In the genomic region with DNA sequence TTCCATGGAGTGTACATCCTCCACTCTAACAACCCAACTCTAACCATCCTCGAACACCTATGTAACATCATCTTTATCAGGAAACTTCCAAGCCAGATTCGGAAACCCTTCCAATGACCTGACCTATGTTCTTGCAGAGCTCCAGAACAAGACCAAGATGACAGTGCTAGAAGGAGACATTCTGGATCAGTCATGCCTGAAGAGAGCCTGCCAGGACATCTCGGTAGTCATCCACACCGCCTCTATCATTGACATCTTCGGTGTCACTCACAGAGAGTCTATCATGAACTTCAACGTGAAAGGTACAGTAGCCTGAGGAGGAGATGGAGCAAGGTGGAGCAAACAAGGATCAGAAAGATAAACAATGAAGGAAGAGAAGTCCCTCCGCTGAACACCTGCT, we compare ENCODE assay signal across 9 cellular contexts. TPM values are rescaled to one million over a fixed set of nuclear protein-coding genes. Genes with fewer than 3 reads are reported as not detected.
"Had no signal": no experiment of that assay in that cellular context is flagged by ENCODE, and none has a peak within 500 bp of the region (broad histone marks: within the 10 kb centered on the region; RNA-seq: fewer than 3 reads in every experiment).

No MANE protein-coding gene starts in this region.

- ATAC-seq: HepG2 had no signal

- DNase-seq: IMR-90, KBM-7 had no signal

- H3K4me3 Mint-ChIP-seq: IgD-negative memory B cell had no signal

- H3K4me1 Mint-ChIP-seq: IgD-negative memory B cell had no signal

- H3K27ac Mint-ChIP-seq: IgD-negative memory B cell had no signal

- H3K9me3 Mint-ChIP-seq: IgD-negative memory B cell had no signal

- FAIRE-seq: HepG2, HTR-8/SVneo, K562 had no signal

- H3K4me3 ChIP-seq: K562 had no signal

- H3K27ac ChIP-seq: HL-60 had no signal

- H3K36me3 Mint-ChIP-seq: IgD-negative memory B cell had no signal

RNA-seq across cellular contexts. Expression of a gene that starts 36.1 kb away (rescaled TPM):
- total RNA-seq: HepG2, HT-29, HT1080, IMR-90, K562 had no signal
- polyA plus RNA-seq: HepG2, IgD-negative memory B cell, IMR-90, K562 had no signal

RNA-seq across cellular contexts. Expression of a gene that starts 56.0 kb away (rescaled TPM):
- total RNA-seq: HepG2, HT-29, HT1080, IMR-90 had no signal
- polyA plus RNA-seq: IgD-negative memory B cell, IMR-90, K562 had no signal
